Comparison of ENCODE assay signal across 15 cellular contexts in the genomic region with DNA sequence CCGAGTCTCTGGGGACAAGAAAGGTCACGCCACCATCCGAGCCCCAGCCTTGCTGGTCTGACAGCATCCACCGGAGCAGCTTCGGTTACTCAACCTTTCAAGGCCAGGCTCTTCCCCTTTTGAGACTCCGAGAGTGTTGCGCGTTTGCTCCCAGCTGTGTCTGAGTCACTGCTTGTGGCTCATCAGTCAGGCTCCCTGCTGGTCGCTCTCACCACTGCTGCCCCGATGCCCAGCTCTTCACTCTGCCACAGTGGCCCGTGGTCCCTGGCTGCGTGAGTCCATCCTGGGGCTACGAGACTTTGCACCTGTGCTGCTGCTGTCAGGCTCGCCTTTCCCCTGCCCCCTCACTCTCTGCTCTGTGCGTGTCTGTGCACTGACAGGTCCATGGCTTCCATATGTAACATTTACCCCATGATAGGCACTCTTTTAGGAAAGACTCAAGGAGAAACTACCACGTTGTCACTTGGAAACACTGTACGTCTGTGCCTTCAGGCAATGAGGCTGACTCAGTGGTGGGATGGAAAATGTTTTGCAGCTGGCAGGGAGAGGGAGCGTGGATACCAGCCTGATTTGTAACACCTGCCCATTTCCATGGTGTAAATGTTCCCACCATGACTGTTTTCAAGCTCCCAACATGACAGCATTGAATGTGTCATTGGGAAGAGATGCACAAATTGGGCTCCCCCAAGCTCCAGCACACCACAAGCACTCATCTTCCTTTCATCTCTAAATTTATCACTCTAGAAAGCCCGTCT.
"Had no signal": no experiment of that assay in that cellular context is flagged by ENCODE, and none has a peak within 500 bp of the region (broad histone marks: within the 10 kb centered on the region; RNA-seq: fewer than 3 reads in every experiment).

No MANE protein-coding gene starts in this region.

- DNase-seq: activated CD4-positive, alpha-beta memory T cell treated with anti-CD3 and anti-CD28 coated beads, Interleukin-2, amount 10 ng/mL, durations not matched to agents 7 days and 5 days; activated CD4-positive, alpha-beta T cell treated with anti-CD3 and anti-CD28 coated beads for 4 hours; activated effector memory CD4-positive, alpha-beta T cell treated with anti-CD3 and anti-CD28 coated beads, Interleukin-2, amount 50 U/mL, for 16 hours; activated T-cell treated with anti-CD3 and anti-CD28 coated beads, Interleukin-2, amount 50 U/mL, for 4 hours; heart left ventricle; mucosa of descending colon; naive thymus-derived CD4-positive, alpha-beta T cell; small intestine; stimulated activated CD4-positive, alpha-beta T cell treated with anti-CD3 and anti-CD28 coated beads, Interleukin-4, amount 100 ng/mL, for 24 hours; stimulated activated naive CD4-positive, alpha-beta T cell; T-helper 2 cell; tibial artery; uterus had no signal

- H3K36me3 ChIP-seq: heart left ventricle, tibial artery, uterus had no signal

- ATAC-seq: activated T-cell treated with anti-CD3 and anti-CD28 coated beads, Interleukin-2, amount 50 U/mL, for 4 hours; heart left ventricle; left lobe of liver; mucosa of descending colon; naive thymus-derived CD4-positive, alpha-beta T cell; WTC11 had no signal

- H3K27me3 ChIP-seq: heart left ventricle, tibial artery, uterus had no signal

- H3K27ac ChIP-seq: heart left ventricle, tibial artery, uterus had no signal

- H3K4me3 ChIP-seq: heart left ventricle, mucosa of descending colon, tibial artery, uterus had no signal

- H3K4me1 ChIP-seq: heart left ventricle, tibial artery, uterus had no signal

- H3K9me3 ChIP-seq: uterus had no signal
